Comparison of ENCODE assay signal across 2 cellular contexts in genomic region chr19:51367565-51368365, GRCh38.
A peak's percentile ranks its signal among the peaks of the same experiment; 100 is the strongest.
TF ChIP-seq lines count a peak whose summit lies in the region.

No MANE protein-coding gene starts in this region.

TF ChIP-seq in IMR-90, 13 proteins besides CTCF, POLR2A, EP300 and RAD21 (continued from another document):
- TF ChIP-seq MXI1 (IDR thresholded peaks at IDR 0.05; ENCODE audit: borderline replicate concordance, low read depth, low read length) (peak; percentile 87), MAZ (IDR thresholded peaks at IDR 0.05; ENCODE audit: borderline replicate concordance, low read depth, low read length) (peak; percentile 87), NFE2L2 (IDR thresholded peaks at IDR 0.05; ENCODE audit: low read depth, low read length) (no peak), CHD1 (IDR thresholded peaks at IDR 0.05; ENCODE audit: low read depth, low read length) (no peak)

TF ChIP-seq in SK-N-SH treated with all-trans-retinoic acid at 6 μM for 48 hours, 23 proteins besides CTCF, POLR2A, EP300 and RAD21:
- TF ChIP-seq CSRNP3 (CRISPR knock-in tag; IDR thresholded peaks at IDR 0.05) (no peak), ARNTL (CRISPR knock-in tag; IDR thresholded peaks at IDR 0.05; ENCODE audit: borderline replicate concordance, low read depth) (no peak), CSDC2 (CRISPR knock-in tag; IDR thresholded peaks at IDR 0.05) (no peak), ZFP3 (CRISPR knock-in tag; IDR thresholded peaks at IDR 0.05) (no peak)
